1 cellular context compared by ENCODE assay signal in the genomic region with DNA sequence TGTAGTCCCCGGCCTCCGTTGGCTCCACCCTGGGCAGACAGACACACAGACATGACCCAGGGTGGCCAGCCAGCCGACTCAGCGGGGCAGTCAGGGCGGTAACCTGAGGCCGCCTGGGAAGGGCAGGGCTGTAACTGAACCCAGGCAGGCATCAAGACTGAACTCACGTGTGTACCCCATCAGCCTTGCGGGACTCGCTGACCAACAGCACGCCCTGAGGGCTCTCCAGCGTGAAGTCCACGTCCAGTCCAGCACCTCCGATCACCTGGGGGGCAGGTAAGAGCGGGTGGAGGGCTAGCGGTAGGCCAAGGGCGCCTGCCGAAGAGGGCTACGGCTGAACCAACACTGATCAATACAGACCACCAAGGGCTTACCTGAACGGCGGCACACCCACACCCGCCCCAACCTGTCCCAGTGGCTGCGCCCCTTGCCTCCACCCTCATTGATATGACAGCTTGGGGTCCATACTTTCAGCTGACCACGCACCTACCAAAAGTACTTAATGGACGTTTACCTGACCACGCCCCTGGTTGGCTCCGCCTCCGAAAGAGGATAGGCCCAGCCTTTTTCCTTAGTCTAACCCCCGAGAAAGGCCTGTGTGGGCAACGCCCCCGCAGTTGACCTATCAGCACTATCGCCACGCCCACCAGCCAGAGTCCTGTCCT.
A peak's percentile ranks its signal among the peaks of the same experiment; 100 is the strongest.
TF ChIP-seq lines count a peak whose summit lies in the region.

No MANE protein-coding gene starts in this region.

TF ChIP-seq in K562, 482 proteins besides CTCF, POLR2A, EP300 and RAD21 (continued from another document and continues in another):
- TF ChIP-seq, protein P1, sequence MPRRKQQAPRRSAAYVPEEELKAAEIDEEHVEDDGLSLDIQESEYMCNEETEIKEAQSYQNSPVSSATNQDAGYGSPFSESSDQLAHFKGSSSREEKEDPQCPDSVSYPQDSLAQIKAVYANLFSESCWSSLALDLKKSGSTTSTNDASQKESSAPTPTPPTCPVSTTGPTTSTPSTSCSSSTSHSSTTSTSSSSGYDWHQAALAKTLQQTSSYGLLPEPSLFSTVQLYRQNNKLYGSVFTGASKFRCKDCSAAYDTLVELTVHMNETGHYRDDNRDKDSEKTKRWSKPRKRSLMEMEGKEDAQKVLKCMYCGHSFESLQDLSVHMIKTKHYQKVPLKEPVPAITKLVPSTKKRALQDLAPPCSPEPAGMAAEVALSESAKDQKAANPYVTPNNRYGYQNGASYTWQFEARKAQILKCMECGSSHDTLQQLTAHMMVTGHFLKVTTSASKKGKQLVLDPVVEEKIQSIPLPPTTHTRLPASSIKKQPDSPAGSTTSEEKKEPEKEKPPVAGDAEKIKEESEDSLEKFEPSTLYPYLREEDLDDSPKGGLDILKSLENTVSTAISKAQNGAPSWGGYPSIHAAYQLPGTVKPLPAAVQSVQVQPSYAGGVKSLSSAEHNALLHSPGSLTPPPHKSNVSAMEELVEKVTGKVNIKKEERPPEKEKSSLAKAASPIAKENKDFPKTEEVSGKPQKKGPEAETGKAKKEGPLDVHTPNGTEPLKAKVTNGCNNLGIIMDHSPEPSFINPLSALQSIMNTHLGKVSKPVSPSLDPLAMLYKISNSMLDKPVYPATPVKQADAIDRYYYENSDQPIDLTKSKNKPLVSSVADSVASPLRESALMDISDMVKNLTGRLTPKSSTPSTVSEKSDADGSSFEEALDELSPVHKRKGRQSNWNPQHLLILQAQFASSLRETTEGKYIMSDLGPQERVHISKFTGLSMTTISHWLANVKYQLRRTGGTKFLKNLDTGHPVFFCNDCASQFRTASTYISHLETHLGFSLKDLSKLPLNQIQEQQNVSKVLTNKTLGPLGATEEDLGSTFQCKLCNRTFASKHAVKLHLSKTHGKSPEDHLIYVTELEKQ (CRISPR knock-in tag; IDR thresholded peaks at IDR 0.05): no peak
- TF ChIP-seq, protein P2, sequence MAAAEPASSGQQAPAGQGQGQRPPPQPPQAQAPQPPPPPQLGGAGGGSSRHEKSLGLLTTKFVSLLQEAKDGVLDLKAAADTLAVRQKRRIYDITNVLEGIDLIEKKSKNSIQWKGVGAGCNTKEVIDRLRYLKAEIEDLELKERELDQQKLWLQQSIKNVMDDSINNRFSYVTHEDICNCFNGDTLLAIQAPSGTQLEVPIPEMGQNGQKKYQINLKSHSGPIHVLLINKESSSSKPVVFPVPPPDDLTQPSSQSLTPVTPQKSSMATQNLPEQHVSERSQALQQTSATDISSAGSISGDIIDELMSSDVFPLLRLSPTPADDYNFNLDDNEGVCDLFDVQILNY (CRISPR knock-in tag; IDR thresholded peaks at IDR 0.05): no peak
- no peak for TF ChIP-seq MED1 (CRISPR knock-in tag; IDR thresholded peaks at IDR 0.05; ENCODE audit: borderline replicate concordance)
- no peak for TF ChIP-seq HNRNPK (IDR thresholded peaks at IDR 0.05; ENCODE audit: low read depth, low read length, poor library complexity, severe bottlenecking)
- 0 out of 2 replicates have a peak, but pooled peaks have one; percentile 49 for TF ChIP-seq KLF6 (CRISPR knock-in tag; IDR thresholded peaks at IDR 0.05; ENCODE audit: borderline replicate concordance)
- peak; percentile 74 for TF ChIP-seq FOS (IDR thresholded peaks at IDR 0.05; ENCODE audit: extremely low read depth, insufficient read length)
- no peak for TF ChIP-seq TCF7 (IDR thresholded peaks at IDR 0.05; ENCODE audit: borderline replicate concordance)
- peak; percentile 35 for TF ChIP-seq CREM (IDR thresholded peaks at IDR 0.05; ENCODE audit: low read depth)
- TF ChIP-seq CBX3 (IDR thresholded peaks at IDR 0.05; ENCODE audit: borderline replicate concordance in 1 of 2, low read length in 2 of 2): no peak; a peak in 1 of 3 replicates
- TF ChIP-seq GABPB1 (CRISPR knock-in tag; IDR thresholded peaks at IDR 0.05): no peak
- TF ChIP-seq MTA1 (IDR thresholded peaks at IDR 0.05; ENCODE audit: borderline replicate concordance): no peak
- TF ChIP-seq POU5F1 (IDR thresholded peaks at IDR 0.05; ENCODE audit: borderline replicate concordance, low read depth, low read length, partially characterized antibody): no peak
- TF ChIP-seq, protein P3, sequence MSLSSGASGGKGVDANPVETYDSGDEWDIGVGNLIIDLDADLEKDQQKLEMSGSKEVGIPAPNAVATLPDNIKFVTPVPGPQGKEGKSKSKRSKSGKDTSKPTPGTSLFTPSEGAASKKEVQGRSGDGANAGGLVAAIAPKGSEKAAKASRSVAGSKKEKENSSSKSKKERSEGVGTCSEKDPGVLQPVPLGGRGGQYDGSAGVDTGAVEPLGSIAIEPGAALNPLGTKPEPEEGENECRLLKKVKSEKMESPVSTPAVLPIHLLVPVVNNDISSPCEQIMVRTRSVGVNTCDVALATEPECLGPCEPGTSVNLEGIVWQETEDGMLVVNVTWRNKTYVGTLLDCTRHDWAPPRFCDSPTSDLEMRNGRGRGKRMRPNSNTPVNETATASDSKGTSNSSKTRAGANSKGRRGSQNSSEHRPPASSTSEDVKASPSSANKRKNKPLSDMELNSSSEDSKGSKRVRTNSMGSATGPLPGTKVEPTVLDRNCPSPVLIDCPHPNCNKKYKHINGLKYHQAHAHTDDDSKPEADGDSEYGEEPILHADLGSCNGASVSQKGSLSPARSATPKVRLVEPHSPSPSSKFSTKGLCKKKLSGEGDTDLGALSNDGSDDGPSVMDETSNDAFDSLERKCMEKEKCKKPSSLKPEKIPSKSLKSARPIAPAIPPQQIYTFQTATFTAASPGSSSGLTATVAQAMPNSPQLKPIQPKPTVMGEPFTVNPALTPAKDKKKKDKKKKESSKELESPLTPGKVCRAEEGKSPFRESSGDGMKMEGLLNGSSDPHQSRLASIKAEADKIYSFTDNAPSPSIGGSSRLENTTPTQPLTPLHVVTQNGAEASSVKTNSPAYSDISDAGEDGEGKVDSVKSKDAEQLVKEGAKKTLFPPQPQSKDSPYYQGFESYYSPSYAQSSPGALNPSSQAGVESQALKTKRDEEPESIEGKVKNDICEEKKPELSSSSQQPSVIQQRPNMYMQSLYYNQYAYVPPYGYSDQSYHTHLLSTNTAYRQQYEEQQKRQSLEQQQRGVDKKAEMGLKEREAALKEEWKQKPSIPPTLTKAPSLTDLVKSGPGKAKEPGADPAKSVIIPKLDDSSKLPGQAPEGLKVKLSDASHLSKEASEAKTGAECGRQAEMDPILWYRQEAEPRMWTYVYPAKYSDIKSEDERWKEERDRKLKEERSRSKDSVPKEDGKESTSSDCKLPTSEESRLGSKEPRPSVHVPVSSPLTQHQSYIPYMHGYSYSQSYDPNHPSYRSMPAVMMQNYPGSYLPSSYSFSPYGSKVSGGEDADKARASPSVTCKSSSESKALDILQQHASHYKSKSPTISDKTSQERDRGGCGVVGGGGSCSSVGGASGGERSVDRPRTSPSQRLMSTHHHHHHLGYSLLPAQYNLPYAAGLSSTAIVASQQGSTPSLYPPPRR (CRISPR knock-in tag; IDR thresholded peaks at IDR 0.05; ENCODE audit: borderline replicate concordance): no peak
- TF ChIP-seq CCAR2 (IDR thresholded peaks at IDR 0.05; ENCODE audit: low read depth, low read length): no peak
- no peak for TF ChIP-seq CXXC5 (CRISPR knock-in tag; IDR thresholded peaks at IDR 0.05)
- no peak for TF ChIP-seq ETV6 (IDR thresholded peaks at IDR 0.05; ENCODE audit: borderline replicate concordance in 1 of 2, low read depth in 2 of 2, low read length in 1 of 2)
- 0 out of 2 replicates have a peak, but pooled peaks have one; percentile 39 for TF ChIP-seq ETV6 (CRISPR knock-in tag; IDR thresholded peaks at IDR 0.05; ENCODE audit: borderline replicate concordance)
- TF ChIP-seq NFYB (IDR thresholded peaks at IDR 0.05; ENCODE audit: extremely low read depth, insufficient read length): peak; percentile 66
- no peak for TF ChIP-seq PML (IDR thresholded peaks at IDR 0.05; ENCODE audit: low read length)
- no peak for TF ChIP-seq SMAD4 (CRISPR knock-in tag; conservative IDR thresholded peaks at IDR 0.05)
- TF ChIP-seq, protein P4, sequence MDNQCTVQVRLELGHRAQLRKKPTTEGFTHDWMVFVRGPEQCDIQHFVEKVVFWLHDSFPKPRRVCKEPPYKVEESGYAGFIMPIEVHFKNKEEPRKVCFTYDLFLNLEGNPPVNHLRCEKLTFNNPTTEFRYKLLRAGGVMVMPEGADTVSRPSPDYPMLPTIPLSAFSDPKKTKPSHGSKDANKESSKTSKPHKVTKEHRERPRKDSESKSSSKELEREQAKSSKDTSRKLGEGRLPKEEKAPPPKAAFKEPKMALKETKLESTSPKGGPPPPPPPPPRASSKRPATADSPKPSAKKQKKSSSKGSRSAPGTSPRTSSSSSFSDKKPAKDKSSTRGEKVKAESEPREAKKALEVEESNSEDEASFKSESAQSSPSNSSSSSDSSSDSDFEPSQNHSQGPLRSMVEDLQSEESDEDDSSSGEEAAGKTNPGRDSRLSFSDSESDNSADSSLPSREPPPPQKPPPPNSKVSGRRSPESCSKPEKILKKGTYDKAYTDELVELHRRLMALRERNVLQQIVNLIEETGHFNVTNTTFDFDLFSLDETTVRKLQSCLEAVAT (IDR thresholded peaks at IDR 0.05): no peak
- TF ChIP-seq NFXL1 (CRISPR knock-in tag; IDR thresholded peaks at IDR 0.05): no peak
- no peak for TF ChIP-seq FOXK2 (conservative IDR thresholded peaks at IDR 0.05 in 1 of 2, IDR thresholded peaks at IDR 0.05 in 1 of 2; ENCODE audit: low read depth in 2 of 2)
- no peak for TF ChIP-seq U2AF1 (optimal IDR thresholded peaks at IDR 0.05; ENCODE audit: low read depth, low read length)
- TF ChIP-seq, protein P5, sequence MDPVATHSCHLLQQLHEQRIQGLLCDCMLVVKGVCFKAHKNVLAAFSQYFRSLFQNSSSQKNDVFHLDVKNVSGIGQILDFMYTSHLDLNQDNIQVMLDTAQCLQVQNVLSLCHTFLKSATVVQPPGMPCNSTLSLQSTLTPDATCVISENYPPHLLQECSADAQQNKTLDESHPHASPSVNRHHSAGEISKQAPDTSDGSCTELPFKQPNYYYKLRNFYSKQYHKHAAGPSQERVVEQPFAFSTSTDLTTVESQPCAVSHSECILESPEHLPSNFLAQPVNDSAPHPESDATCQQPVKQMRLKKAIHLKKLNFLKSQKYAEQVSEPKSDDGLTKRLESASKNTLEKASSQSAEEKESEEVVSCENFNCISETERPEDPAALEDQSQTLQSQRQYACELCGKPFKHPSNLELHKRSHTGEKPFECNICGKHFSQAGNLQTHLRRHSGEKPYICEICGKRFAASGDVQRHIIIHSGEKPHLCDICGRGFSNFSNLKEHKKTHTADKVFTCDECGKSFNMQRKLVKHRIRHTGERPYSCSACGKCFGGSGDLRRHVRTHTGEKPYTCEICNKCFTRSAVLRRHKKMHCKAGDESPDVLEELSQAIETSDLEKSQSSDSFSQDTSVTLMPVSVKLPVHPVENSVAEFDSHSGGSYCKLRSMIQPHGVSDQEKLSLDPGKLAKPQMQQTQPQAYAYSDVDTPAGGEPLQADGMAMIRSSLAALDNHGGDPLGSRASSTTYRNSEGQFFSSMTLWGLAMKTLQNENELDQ (CRISPR knock-in tag; IDR thresholded peaks at IDR 0.05; ENCODE audit: borderline replicate concordance): no peak
- no peak for TF ChIP-seq ZBTB1 (CRISPR knock-in tag; IDR thresholded peaks at IDR 0.05; ENCODE audit: borderline replicate concordance, low read depth)
- no peak for TF ChIP-seq ZNF76 (CRISPR knock-in tag; IDR thresholded peaks at IDR 0.05; ENCODE audit: borderline replicate concordance)
- TF ChIP-seq MAZ (CRISPR knock-in tag; conservative IDR thresholded peaks at IDR 0.05 in 1 of 2, IDR thresholded peaks at IDR 0.05 in 1 of 2): no peak
- no peak for TF ChIP-seq STAT5A (IDR thresholded peaks at IDR 0.05; ENCODE audit: borderline replicate concordance, low read length)
- TF ChIP-seq POLR2AphosphoS2 (IDR thresholded peaks at IDR 0.05; ENCODE audit: low read length): peak; percentile 78; the same call in 1 of the 2 replicates
- no peak for TF ChIP-seq TARDBP (IDR thresholded peaks at IDR 0.05)
- no peak for TF ChIP-seq HCFC1 (IDR thresholded peaks at IDR 0.05; ENCODE audit: low read depth, low read length)
- TF ChIP-seq ARID1B (IDR thresholded peaks at IDR 0.05): no peak
- TF ChIP-seq KAT2B (IDR thresholded peaks at IDR 0.05; ENCODE audit: low read depth, low read length): no peak
- no peak for TF ChIP-seq TCF3 (CRISPR knock-in tag; IDR thresholded peaks at IDR 0.05)
- peak; percentile 29; the same call in 1 of the 2 replicates for TF ChIP-seq KLF1 (tag; IDR thresholded peaks at IDR 0.05)
- 0 out of 2 replicates have a peak, but pooled peaks have one; percentile 66 for TF ChIP-seq ZNF717 (CRISPR knock-in tag; IDR thresholded peaks at IDR 0.05)
- no peak for TF ChIP-seq ZNF184 (CRISPR knock-in tag; IDR thresholded peaks at IDR 0.05)
- TF ChIP-seq, protein P6, sequence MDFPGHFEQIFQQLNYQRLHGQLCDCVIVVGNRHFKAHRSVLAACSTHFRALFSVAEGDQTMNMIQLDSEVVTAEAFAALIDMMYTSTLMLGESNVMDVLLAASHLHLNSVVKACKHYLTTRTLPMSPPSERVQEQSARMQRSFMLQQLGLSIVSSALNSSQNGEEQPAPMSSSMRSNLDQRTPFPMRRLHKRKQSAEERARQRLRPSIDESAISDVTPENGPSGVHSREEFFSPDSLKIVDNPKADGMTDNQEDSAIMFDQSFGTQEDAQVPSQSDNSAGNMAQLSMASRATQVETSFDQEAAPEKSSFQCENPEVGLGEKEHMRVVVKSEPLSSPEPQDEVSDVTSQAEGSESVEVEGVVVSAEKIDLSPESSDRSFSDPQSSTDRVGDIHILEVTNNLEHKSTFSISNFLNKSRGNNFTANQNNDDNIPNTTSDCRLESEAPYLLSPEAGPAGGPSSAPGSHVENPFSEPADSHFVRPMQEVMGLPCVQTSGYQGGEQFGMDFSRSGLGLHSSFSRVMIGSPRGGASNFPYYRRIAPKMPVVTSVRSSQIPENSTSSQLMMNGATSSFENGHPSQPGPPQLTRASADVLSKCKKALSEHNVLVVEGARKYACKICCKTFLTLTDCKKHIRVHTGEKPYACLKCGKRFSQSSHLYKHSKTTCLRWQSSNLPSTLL (IDR thresholded peaks at IDR 0.05): no peak
- no peak for TF ChIP-seq ZNF699 (CRISPR knock-in tag; IDR thresholded peaks at IDR 0.05; ENCODE audit: insufficient replicate concordance)
- TF ChIP-seq, protein P7, sequence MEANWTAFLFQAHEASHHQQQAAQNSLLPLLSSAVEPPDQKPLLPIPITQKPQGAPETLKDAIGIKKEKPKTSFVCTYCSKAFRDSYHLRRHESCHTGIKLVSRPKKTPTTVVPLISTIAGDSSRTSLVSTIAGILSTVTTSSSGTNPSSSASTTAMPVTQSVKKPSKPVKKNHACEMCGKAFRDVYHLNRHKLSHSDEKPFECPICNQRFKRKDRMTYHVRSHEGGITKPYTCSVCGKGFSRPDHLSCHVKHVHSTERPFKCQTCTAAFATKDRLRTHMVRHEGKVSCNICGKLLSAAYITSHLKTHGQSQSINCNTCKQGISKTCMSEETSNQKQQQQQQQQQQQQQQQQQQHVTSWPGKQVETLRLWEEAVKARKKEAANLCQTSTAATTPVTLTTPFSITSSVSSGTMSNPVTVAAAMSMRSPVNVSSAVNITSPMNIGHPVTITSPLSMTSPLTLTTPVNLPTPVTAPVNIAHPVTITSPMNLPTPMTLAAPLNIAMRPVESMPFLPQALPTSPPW (CRISPR knock-in tag; IDR thresholded peaks at IDR 0.05): no peak
- TF ChIP-seq NBN (IDR thresholded peaks at IDR 0.05; ENCODE audit: low read depth): no peak
- TF ChIP-seq ZFP36 (IDR thresholded peaks at IDR 0.05; ENCODE audit: low read depth, low read length, partially characterized antibody): no peak
- TF ChIP-seq POLR3A (IDR thresholded peaks at IDR 0.05; ENCODE audit: borderline replicate concordance, extremely low read depth, insufficient read depth, insufficient read length): no peak
- TF ChIP-seq TEAD2 (tag; IDR thresholded peaks at IDR 0.05): no peak
- TF ChIP-seq PRMT5 (CRISPR knock-in tag; IDR thresholded peaks at IDR 0.05): 0 out of 2 replicates have a peak, but pooled peaks have one; percentile 50
- no peak for TF ChIP-seq IRF2 (CRISPR knock-in tag; IDR thresholded peaks at IDR 0.05)
- no peak for TF ChIP-seq RBBP5 (IDR thresholded peaks at IDR 0.05; ENCODE audit: borderline replicate concordance, insufficient read depth, low read length, poor library complexity, severe bottlenecking)
- TF ChIP-seq MTA2 (IDR thresholded peaks at IDR 0.05; ENCODE audit: low read depth): no peak
- TF ChIP-seq GTF2A2 (tag; IDR thresholded peaks at IDR 0.05): no peak
